17 cellular contexts compared by ENCODE assay signal in genomic region chr1:32127780-32128179, GRCh38. TPM values are rescaled to one million over a fixed set of nuclear protein-coding genes. Genes with fewer than 3 reads are reported as not detected.
A peak's percentile ranks its signal among the peaks of the same experiment; 100 is the strongest.
DNase-seq lines count a peak whose midpoint lies in the region; ATAC-seq and TF ChIP-seq lines count a peak whose summit lies in the region.
"Had no signal": no experiment of that assay in that cellular context is flagged by ENCODE, and none has a peak within 500 bp of the region (broad histone marks: within the 10 kb centered on the region; RNA-seq: fewer than 3 reads in every experiment).

No MANE protein-coding gene starts in this region.

- peaks cover 79% of the 10 kb centered on the region for H3K79me2 ChIP-seq in OCI-LY1 (ENCODE audit: insufficient read depth, low read length)

- 96% methylated on average over 2 of the region's 2 CpGs; no CpG with 5 or more reads in 1 of the 2 experiments for WGBS in endodermal cell (ENCODE audit: insufficient coverage in 1 of 2, insufficient read length in 1 of 2), 2 experiments

- H3K4me3 Mint-ChIP-seq in endodermal cell, result no peak overlapping the region
- H3K4me3 Mint-ChIP-seq in progenitor cell of endocrine pancreas (ENCODE audit: low read depth), result no peak overlapping the region

- H3K9me3 ChIP-seq in OCI-LY1 (ENCODE audit: low read length), result no peaks in the 10 kb centered on the region
- H3K9me3 ChIP-seq in endodermal cell (ENCODE audit: control insufficient read depth, low read length), result no peaks in the 10 kb centered on the region
- H3K9me3 ChIP-seq: breast epithelium had no signal

- H3K27me3 Mint-ChIP-seq in endodermal cell (ENCODE audit: insufficient read depth) (no peaks in the 10 kb centered on the region), progenitor cell of endocrine pancreas (no peaks in the 10 kb centered on the region)

- TF ChIP-seq CTCF in OCI-LY1 (IDR thresholded peaks at IDR 0.05; ENCODE audit: low read length), result peak; percentile 10; the same call in 1 of the 2 replicates
- TF ChIP-seq CTCF in endodermal cell (conservative IDR thresholded peaks at IDR 0.05), result peak; percentile 67
- TF ChIP-seq CTCF in progenitor cell of endocrine pancreas (IDR thresholded peaks at IDR 0.05; ENCODE audit: unreplicated experiment), result peak; percentile 22

- H3K9me3 Mint-ChIP-seq in endodermal cell (no peaks in the 10 kb centered on the region), progenitor cell of endocrine pancreas (ENCODE audit: low read depth) (no peaks in the 10 kb centered on the region)

- ATAC-seq in GM21423 (IDR thresholded peaks at IDR 0.05; ENCODE audit: unreplicated experiment) (no peak), HG02884 (IDR thresholded peaks at IDR 0.05; ENCODE audit: unreplicated experiment) (no peak)
- ATAC-seq: sciatic nerve had no signal

- H3K27ac ChIP-seq in OCI-LY1 (ENCODE audit: low read depth, low read length, poor library complexity, severe bottlenecking) (no peak overlapping the region), endodermal cell (ENCODE audit: low read depth, low read length) (no peak overlapping the region)
- H3K27ac ChIP-seq: 22Rv1, breast epithelium, PC-9 had no signal

- peak overlapping the region; percentile 26 for H3K27ac Mint-ChIP-seq in endodermal cell
- peak overlapping the region; percentile 3 for H3K27ac Mint-ChIP-seq in progenitor cell of endocrine pancreas

- H3K36me3 ChIP-seq in OCI-LY1 (ENCODE audit: insufficient read depth, low read length) (peaks cover 16% of the 10 kb centered on the region), endodermal cell (ENCODE audit: control insufficient read depth, insufficient read depth, low read length) (no peaks in the 10 kb centered on the region)
- H3K36me3 ChIP-seq: breast epithelium had no signal

- peaks cover 3% of the 10 kb centered on the region; the same call in 1 of the 2 replicates for H4K20me1 ChIP-seq in OCI-LY1 (ENCODE audit: insufficient read depth, low read length)

- H3K9ac ChIP-seq in OCI-LY1 (ENCODE audit: low read length) (no peak overlapping the region), endodermal cell (ENCODE audit: extremely low read depth, low read length, poor library complexity, severe bottlenecking) (no peak overlapping the region)

- H3K4me3 ChIP-seq in OCI-LY1 (ENCODE audit: low read depth, low read length, poor library complexity, severe bottlenecking) (no peak overlapping the region), endodermal cell (ENCODE audit: low read length) (peak overlapping the region; percentile 21)
- H3K4me3 ChIP-seq: breast epithelium, PC-9 had no signal

- no peaks in the 10 kb centered on the region for H3K9me2 ChIP-seq in OCI-LY1 (ENCODE audit: low read depth, low read length)

- peaks cover 9% of the 10 kb centered on the region for H3K36me3 Mint-ChIP-seq in endodermal cell (ENCODE audit: low read depth)
- H3K36me3 Mint-ChIP-seq in progenitor cell of endocrine pancreas (ENCODE audit: insufficient read depth), result no peaks in the 10 kb centered on the region

- no peaks in the 10 kb centered on the region for H3F3A ChIP-seq in OCI-LY1 (ENCODE audit: insufficient read depth, low read length)

- no peak overlapping the region for H3K4me2 ChIP-seq in OCI-LY1 (ENCODE audit: low read length)
- H3K4me2 ChIP-seq: PC-9 had no signal

- peak; percentile 29 for DNase-seq in DMS53 (lab: John Stamatoyannopoulos, UW)
- no peak for DNase-seq in DMS53 treated with DMSO at 0.1 percent for 48 hours (lab: John Stamatoyannopoulos, UW; ENCODE audit: unreplicated experiment)
- DNase-seq in endodermal cell, result no peak
- no peak for DNase-seq in progenitor cell of endocrine pancreas (ENCODE audit: low spot score, unreplicated experiment)
- no peak for DNase-seq in NOMO-1 treated with dmso at 0.1 percent for 144 hours (lab: John Stamatoyannopoulos, UW; ENCODE audit: unreplicated experiment)
- DNase-seq: IMR-90; NCI-H1105 treated with DMSO at 0.1 percent for 48 hours; NCI-H345; PC-9; stimulated activated CD4-positive, alpha-beta T cell treated with anti-CD3 and anti-CD28 coated beads, Interleukin-4, amount 100 ng/mL, for 4 hours; stimulated activated naive CD4-positive, alpha-beta T cell had no signal

- no peak overlapping the region for H2AFZ ChIP-seq in OCI-LY1 (ENCODE audit: low read length)
- H2AFZ ChIP-seq: PC-9 had no signal

- no peaks in the 10 kb centered on the region for H3K4me1 ChIP-seq in OCI-LY1 (ENCODE audit: insufficient read depth, low read length, severe bottlenecking)
- H3K4me1 ChIP-seq in endodermal cell (ENCODE audit: control insufficient read depth, insufficient read depth, low read length), result no peaks in the 10 kb centered on the region
- H3K4me1 ChIP-seq: breast epithelium had no signal

- H3K4me1 Mint-ChIP-seq in endodermal cell (peaks cover 19% of the 10 kb centered on the region), progenitor cell of endocrine pancreas (ENCODE audit: low read depth) (peaks cover 9% of the 10 kb centered on the region)

- H3K27me3 ChIP-seq in OCI-LY1 (ENCODE audit: insufficient read depth, low read length) (no peaks in the 10 kb centered on the region), endodermal cell (ENCODE audit: control insufficient read depth, insufficient read depth, low read length, poor library complexity, severe bottlenecking) (no peaks in the 10 kb centered on the region)
- H3K27me3 ChIP-seq: breast epithelium had no signal

RNA-seq across cellular contexts. Expression of gene KPNA6, which starts 19.9 kb away (rescaled TPM):
- total RNA-seq in endodermal cell (100 to 1,000 TPM in 1 of 2 donors, 10 to 100 TPM in 1; 95.4 to 119 TPM), progenitor cell of endocrine pancreas (67.0 and 68.4 TPM in 2 replicates)
- 31.9 TPM for polyA plus RNA-seq in endodermal cell (2013, experiment 1 of 2)
- 33.0 TPM for polyA plus RNA-seq in endodermal cell (2013, experiment 2 of 2)

RNA-seq across cellular contexts. Expression of gene TXLNA, which starts 51.7 kb away (rescaled TPM):
- 10 to 100 TPM; 38.3 to 39.4 TPM for total RNA-seq in endodermal cell
- polyA plus RNA-seq in endodermal cell (2013, experiment 1 of 2), result 39.7 TPM
- polyA plus RNA-seq in endodermal cell (2013, experiment 2 of 2), result 37.8 TPM
- total RNA-seq in progenitor cell of endocrine pancreas, result 55.2 and 55.6 TPM in 2 replicates

RNA-seq across cellular contexts. Expression of gene TMEM39B, which starts 55.0 kb away (rescaled TPM):
- total RNA-seq in endodermal cell (10 to 100 TPM; 11.0 to 20.3 TPM), progenitor cell of endocrine pancreas (20.3 and 23.7 TPM in 2 replicates)
- polyA plus RNA-seq in endodermal cell (2013, experiment 1 of 2), result 26.6 TPM
- polyA plus RNA-seq in endodermal cell (2013, experiment 2 of 2), result 25.9 TPM

Comparison
In these comparisons a context has a peak if more than half of its experiments do, and no peak if none do; other contexts are left out.
1. CTCF ChIP-seq: peak in every context shown above with its lines; median percentile 67 in endodermal cell; 22 in progenitor cell of endocrine pancreas; 10 in OCI-LY1.